ENCODE assay signal across 17 cellular contexts in the genomic region with DNA sequence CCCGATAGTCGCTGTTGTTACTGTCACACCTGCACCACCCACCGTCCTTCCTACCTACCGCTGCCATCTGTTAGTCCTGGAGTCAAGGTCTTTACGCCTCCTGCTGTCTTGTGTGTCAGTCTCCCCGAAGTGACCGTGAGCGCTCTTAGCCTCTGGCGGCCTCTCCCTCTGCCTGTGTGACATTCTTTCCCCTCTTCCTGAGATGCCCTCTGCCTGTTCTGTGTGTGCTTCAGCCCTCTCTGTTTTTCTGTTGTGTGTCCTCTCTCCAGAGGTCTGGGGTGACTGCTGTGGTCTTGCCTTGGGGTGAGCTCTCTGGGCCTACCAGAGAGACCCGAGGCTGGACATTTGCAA. TPM values are rescaled to one million over a fixed set of nuclear protein-coding genes. Genes with fewer than 3 reads are reported as not detected.
DNase-seq lines count a peak whose midpoint lies in the region; ATAC-seq and TF ChIP-seq lines count a peak whose summit lies in the region.
"Had no signal": no experiment of that assay in that cellular context is flagged by ENCODE, and none has a peak within 500 bp of the region (broad histone marks: within the 10 kb centered on the region; RNA-seq: fewer than 3 reads in every experiment).

No MANE protein-coding gene starts in this region.

- no peaks in the 10 kb centered on the region for H3K79me2 ChIP-seq in GM23338 (replicated peaks; ENCODE audit: insufficient read depth)
- no peaks in the 10 kb centered on the region for H3K79me2 ChIP-seq in osteoblast (ENCODE audit: insufficient read depth, low read length)

- H3K4me2 ChIP-seq in GM23338 (no peak overlapping the region), osteoblast (ENCODE audit: insufficient read depth, low read length) (no peak overlapping the region)

- no peaks in the 10 kb centered on the region for H3K27me3 ChIP-seq in GM23338 (ENCODE audit: insufficient read depth)
- H3K27me3 ChIP-seq in esophagus squamous epithelium, result no peaks in the 10 kb centered on the region
- H3K27me3 ChIP-seq in osteoblast (ENCODE audit: insufficient read depth, low read length), result no peaks in the 10 kb centered on the region
- no peaks in the 10 kb centered on the region for H3K27me3 ChIP-seq in testis
- no peaks in the 10 kb centered on the region for H3K27me3 ChIP-seq in lower lobe of right lung (ENCODE audit: low read depth)

- H3K4me3 ChIP-seq in GM23338 (no peak overlapping the region), esophagus squamous epithelium (no peak overlapping the region), osteoblast (ENCODE audit: insufficient read depth, low read length) (no peak overlapping the region), testis (no peak overlapping the region), lower lobe of right lung (no peak overlapping the region)

- peaks cover 25% of the 10 kb centered on the region for H3K4me1 Mint-ChIP-seq in GM23338

- H3K9me3 ChIP-seq in esophagus squamous epithelium (no peaks in the 10 kb centered on the region), osteoblast (ENCODE audit: low read depth, low read length) (no peaks in the 10 kb centered on the region), testis (no peaks in the 10 kb centered on the region), lower lobe of right lung (no peaks in the 10 kb centered on the region)

- H2AFZ ChIP-seq in GM23338 (no peak overlapping the region), osteoblast (ENCODE audit: low read length) (no peak overlapping the region)

- peak; percentile 4 for DNase-seq in GM13977 (ENCODE audit: low spot score)
- no peak for DNase-seq in GM23338 (ENCODE audit: low spot score)
- no peak for DNase-seq in esophagus squamous epithelium (lab: John Stamatoyannopoulos, UW)
- peak; percentile 44 for DNase-seq in osteoblast (ENCODE audit: insufficient read length, low spot score, missing footprints)
- no peak for DNase-seq in testis
- no peak for DNase-seq in activated CD4-positive, alpha-beta T cell treated with anti-CD3 and anti-CD28 coated beads, Interleukin-2, amount 50 U/mL, for 4 hours
- DNase-seq in lower lobe of right lung, result no peak
- DNase-seq: DMS79 treated with DMSO at 0.1 percent for 48 hours, KBM-7, NCI-H1092, NCI-H2107, NCI-H446, NCI-H748 treated with DMSO at 0.1 percent for 48 hours, Right ventricle myocardium superior had no signal

- WGBS in esophagus squamous epithelium, 2 donors, result 92 to 96% methylated on average over 9 of the region's 10 CpGs
- 93% methylated on average over 9 to 10 of the region's 10 CpGs for WGBS in testis, 2 donors

- TF ChIP-seq CTCF in GM13977 (IDR thresholded peaks at IDR 0.05; ENCODE audit: extremely low read depth, insufficient read depth, missing control alignments), result no peak
- TF ChIP-seq CTCF in GM23338 (conservative IDR thresholded peaks at IDR 0.05; ENCODE audit: low read depth in 2 of 2), result no peak
- TF ChIP-seq CTCF in esophagus squamous epithelium (IDR thresholded peaks at IDR 0.05), result no peak
- TF ChIP-seq CTCF in osteoblast (IDR thresholded peaks at IDR 0.05; ENCODE audit: extremely low read depth, low read depth, low read length), result no peak
- TF ChIP-seq CTCF in testis (IDR thresholded peaks at IDR 0.05), result no peak
- no peak for TF ChIP-seq CTCF in lower lobe of right lung (IDR thresholded peaks at IDR 0.05)

- peak overlapping the region; percentile 82 for H3K27ac Mint-ChIP-seq in GM23338
- H3K27ac Mint-ChIP-seq: CD8-positive, alpha-beta T cell had no signal

- H3K9me3 Mint-ChIP-seq in GM23338, result no peaks in the 10 kb centered on the region
- H3K9me3 Mint-ChIP-seq: CD8-positive, alpha-beta T cell had no signal

- H3K27ac ChIP-seq in GM23338 (ENCODE audit: low read depth) (no peak overlapping the region), esophagus squamous epithelium (peak overlapping the region in 3 of 4 donors; percentile 1 to 57 (median 42)), osteoblast (ENCODE audit: low read depth, low read length) (no peak overlapping the region), testis (no peak overlapping the region), lower lobe of right lung (no peak overlapping the region)

- H3F3A ChIP-seq in GM23338 (replicated peaks; ENCODE audit: low read depth), result no peaks in the 10 kb centered on the region; the same call in 1 of the 2 replicates

- intact Hi-C loops in esophagus squamous epithelium (cut with DNase I), result no loop called here
- intact Hi-C loops in testis (cut with DNase I; ENCODE audit: low total_unique reads), result no loop called here
- intact Hi-C loops in lower lobe of right lung (cut with DNase I), result no loop called here

- H3K4me3 Mint-ChIP-seq in GM23338, result no peak overlapping the region
- H3K4me3 Mint-ChIP-seq: CD8-positive, alpha-beta T cell had no signal

- H3K36me3 ChIP-seq in GM23338 (ENCODE audit: insufficient read depth) (peaks cover 3% of the 10 kb centered on the region; the same call in 1 of the 2 replicates), esophagus squamous epithelium (peaks cover 32 to 98% (median 50%) of the 10 kb centered on the region in 3 donors), osteoblast (ENCODE audit: insufficient read depth, low read length) (peaks cover 14% of the 10 kb centered on the region), testis (ENCODE audit: low read depth, missing control alignments) (no peaks in the 10 kb centered on the region), lower lobe of right lung (peaks cover 100% of the 10 kb centered on the region)

- H3K4me1 ChIP-seq in GM23338 (ENCODE audit: insufficient read depth), result no peaks in the 10 kb centered on the region
- peaks cover 2 to 55% (median 23%) of the 10 kb centered on the region in 3 donors for H3K4me1 ChIP-seq in esophagus squamous epithelium
- peaks cover 14% of the 10 kb centered on the region for H3K4me1 ChIP-seq in osteoblast (ENCODE audit: insufficient read depth, low read length)
- peaks cover 28% of the 10 kb centered on the region for H3K4me1 ChIP-seq in testis
- peaks cover 18% of the 10 kb centered on the region for H3K4me1 ChIP-seq in lower lobe of right lung

- H3K27me3 Mint-ChIP-seq in GM23338 (ENCODE audit: insufficient read depth, low read depth, poor library complexity), result peaks cover 13% of the 10 kb centered on the region

- TF ChIP-seq POLR2A in esophagus squamous epithelium (IDR thresholded peaks at IDR 0.05) (no peak), testis (IDR thresholded peaks at IDR 0.05) (no peak)

- peaks cover 41% of the 10 kb centered on the region for H3K36me3 Mint-ChIP-seq in GM23338 (ENCODE audit: low read depth)

- ATAC-seq in GM23338 (no peak), lower lobe of right lung (no peak)
- ATAC-seq: CD8-positive, alpha-beta T cell; Panc1 had no signal

- in situ Hi-C loops in GM13977 (cut with MboI; ENCODE audit: low pct_unique_long_range_greater_than_20kb, low sequenced_read_pairs, unreplicated experiment), result no loop called here

- H3K9me2 ChIP-seq in GM23338 (ENCODE audit: insufficient read depth), result no peaks in the 10 kb centered on the region

- no peaks in the 10 kb centered on the region for H4K20me1 ChIP-seq in GM23338 (replicated peaks; ENCODE audit: insufficient read depth)
- H4K20me1 ChIP-seq in osteoblast (ENCODE audit: insufficient read depth, low read length), result no peaks in the 10 kb centered on the region

TF ChIP-seq in GM23338, 12 proteins besides CTCF, POLR2A, EP300 and RAD21:
- TF ChIP-seq POLR2AphosphoS5 (IDR thresholded peaks at IDR 0.05; ENCODE audit: low read depth) (no peak), STAT1 (IDR thresholded peaks at IDR 0.05; ENCODE audit: unreplicated experiment) (no peak), CREB1 (CRISPR knock-in tag; IDR thresholded peaks at IDR 0.05; ENCODE audit: low read depth) (no peak), ZNF331 (CRISPR knock-in tag; IDR thresholded peaks at IDR 0.05; ENCODE audit: low read depth) (no peak)
- TF ChIP-seq, protein P1, sequence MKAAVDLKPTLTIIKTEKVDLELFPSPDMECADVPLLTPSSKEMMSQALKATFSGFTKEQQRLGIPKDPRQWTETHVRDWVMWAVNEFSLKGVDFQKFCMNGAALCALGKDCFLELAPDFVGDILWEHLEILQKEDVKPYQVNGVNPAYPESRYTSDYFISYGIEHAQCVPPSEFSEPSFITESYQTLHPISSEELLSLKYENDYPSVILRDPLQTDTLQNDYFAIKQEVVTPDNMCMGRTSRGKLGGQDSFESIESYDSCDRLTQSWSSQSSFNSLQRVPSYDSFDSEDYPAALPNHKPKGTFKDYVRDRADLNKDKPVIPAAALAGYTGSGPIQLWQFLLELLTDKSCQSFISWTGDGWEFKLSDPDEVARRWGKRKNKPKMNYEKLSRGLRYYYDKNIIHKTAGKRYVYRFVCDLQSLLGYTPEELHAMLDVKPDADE (IDR thresholded peaks at IDR 0.05), result no peak

RNA-seq across cellular contexts. Expression of a gene that starts 54.9 kb away (rescaled TPM):
- 0.62 TPM in 1 of 2 replicates, not detected in the other for total RNA-seq in GM23338 (2014; rRNA removed; shearing (Covaris generic))
- polyA plus RNA-seq in GM23338 (2016; fragmentation: Nextera tagmentation; extraction: Ambion mirVana), result 0.21 TPM in 1 of 2 replicates, not detected in the other
- under 1 TPM in 1 of 4 donors, not detected in 3; 0.64 TPM for total RNA-seq in esophagus squamous epithelium
- 0.29 and 0.72 TPM in 2 replicates for total RNA-seq in osteoblast
- 100 to 1,000 TPM; 193 to 639 TPM for total RNA-seq in testis
- polyA plus RNA-seq in testis (ENCODE audit: insufficient read depth, low read depth, low replicate concordance), result 1,044 TPM
- not detected for total RNA-seq in lower lobe of right lung
- total RNA-seq: CD8-positive, alpha-beta T cell; MCF 10A; Right ventricle myocardium superior had no signal

Comparison
In these comparisons a context has a peak if more than half of its experiments do, and no peak if none do; other contexts are left out.
1. DNase-seq: peak in GM13977 (single experiment) and osteoblast (single experiment); none in GM23338 (single experiment), esophagus squamous epithelium (single experiment), testis (single experiment), activated CD4-positive, alpha-beta T cell treated with anti-CD3 and anti-CD28 coated beads, Interleukin-2, amount 50 U/mL, for 4 hours (0 of 2) and lower lobe of right lung (single experiment).
2. H3K27ac ChIP-seq: peak in esophagus squamous epithelium (3 of 4); none in GM23338 (single experiment), osteoblast (single experiment), testis (0 of 2) and lower lobe of right lung (single experiment).
3. RNA of a gene that starts 54.9 kb away (total RNA-seq): 193 to 639 TPM in testis; 0.29 to 0.72 TPM in osteoblast, not detected in lower lobe of right lung (single experiment), 0.62 TPM in GM23338 and 0.64 TPM in esophagus squamous epithelium; every median in the first group is over 100 times any median in the second.